2 cellular contexts compared by ENCODE assay signal in the genomic region with DNA sequence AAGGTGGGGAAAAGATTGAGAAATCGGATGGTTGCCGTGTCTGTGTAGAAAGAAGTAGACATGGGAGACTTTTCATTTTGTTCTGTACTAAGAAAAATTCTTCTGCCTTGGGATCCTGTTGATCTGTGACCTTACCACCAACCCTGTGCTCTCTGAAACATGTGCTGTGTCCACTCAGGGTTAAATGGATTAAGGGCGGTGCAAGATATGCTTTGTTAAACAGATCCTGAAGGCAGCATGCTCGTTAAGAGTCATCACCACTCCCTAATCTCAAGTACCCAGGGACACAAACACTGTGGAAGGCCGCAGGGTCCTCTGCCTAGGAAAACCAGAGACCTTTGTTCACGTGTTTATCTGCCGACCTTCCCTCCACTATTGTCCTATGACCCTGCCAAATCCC.
TF ChIP-seq lines count a peak whose summit lies in the region.
"Not testable (repeated sequence)": the region's sequence is repeated elsewhere in the genome, so short reads cannot be mapped to it uniquely, and the experiment has no call there.

No MANE protein-coding gene starts in this region.

TF ChIP-seq in K562, 482 proteins besides CTCF, POLR2A, EP300 and RAD21 (continues in another document):
- TF ChIP-seq KDM1A (IDR thresholded peaks at IDR 0.05) (peak; percentile 77 to 78), MYC (IDR thresholded peaks at IDR 0.05; ENCODE audit: low read depth, low read length) (peak; percentile 32; the same call in 1 of the 2 replicates), TAL1 (IDR thresholded peaks at IDR 0.05) (peak; percentile 85), NCOR1 (IDR thresholded peaks at IDR 0.05) (peak; percentile 86), MEIS2 (IDR thresholded peaks at IDR 0.05; ENCODE audit: partially characterized antibody) (peak; percentile 13), MTA2 (IDR thresholded peaks at IDR 0.05; ENCODE audit: low read depth) (peak; percentile 70), BRD9 (IDR thresholded peaks at IDR 0.05; ENCODE audit: low read depth, partially characterized antibody) (peak; percentile 27), SOX6 (IDR thresholded peaks at IDR 0.05) (peak; percentile 82), SMARCE1 (IDR thresholded peaks at IDR 0.05) (peak; percentile 61; the same call in 1 of the 2 replicates), ZBTB7A (IDR thresholded peaks at IDR 0.05; ENCODE audit: borderline replicate concordance, control insufficient read depth, low read depth, low read length) (0 out of 2 replicates have a peak, but pooled peaks have one; percentile 23), HDAC3 (IDR thresholded peaks at IDR 0.05; ENCODE audit: borderline replicate concordance, partially characterized antibody) (peak; percentile 58), MYNN (IDR thresholded peaks at IDR 0.05) (peak; percentile 42; the same call in 1 of the 2 replicates), TEAD4 (IDR thresholded peaks at IDR 0.05; ENCODE audit: low read length) (peak; percentile 45; the same call in 1 of the 2 replicates), TRIM24 (IDR thresholded peaks at IDR 0.05) (peak; percentile 77 to 80)
- TF ChIP-seq MYC (CRISPR knock-in tag; IDR thresholded peaks at IDR 0.05; ENCODE audit: borderline replicate concordance, low read depth); MYNN (CRISPR knock-in tag; IDR thresholded peaks at IDR 0.05); TEAD4 (CRISPR knock-in tag; IDR thresholded peaks at IDR 0.05; ENCODE audit: borderline replicate concordance): not testable (repeated sequence)
- TF ChIP-seq, protein P1, sequence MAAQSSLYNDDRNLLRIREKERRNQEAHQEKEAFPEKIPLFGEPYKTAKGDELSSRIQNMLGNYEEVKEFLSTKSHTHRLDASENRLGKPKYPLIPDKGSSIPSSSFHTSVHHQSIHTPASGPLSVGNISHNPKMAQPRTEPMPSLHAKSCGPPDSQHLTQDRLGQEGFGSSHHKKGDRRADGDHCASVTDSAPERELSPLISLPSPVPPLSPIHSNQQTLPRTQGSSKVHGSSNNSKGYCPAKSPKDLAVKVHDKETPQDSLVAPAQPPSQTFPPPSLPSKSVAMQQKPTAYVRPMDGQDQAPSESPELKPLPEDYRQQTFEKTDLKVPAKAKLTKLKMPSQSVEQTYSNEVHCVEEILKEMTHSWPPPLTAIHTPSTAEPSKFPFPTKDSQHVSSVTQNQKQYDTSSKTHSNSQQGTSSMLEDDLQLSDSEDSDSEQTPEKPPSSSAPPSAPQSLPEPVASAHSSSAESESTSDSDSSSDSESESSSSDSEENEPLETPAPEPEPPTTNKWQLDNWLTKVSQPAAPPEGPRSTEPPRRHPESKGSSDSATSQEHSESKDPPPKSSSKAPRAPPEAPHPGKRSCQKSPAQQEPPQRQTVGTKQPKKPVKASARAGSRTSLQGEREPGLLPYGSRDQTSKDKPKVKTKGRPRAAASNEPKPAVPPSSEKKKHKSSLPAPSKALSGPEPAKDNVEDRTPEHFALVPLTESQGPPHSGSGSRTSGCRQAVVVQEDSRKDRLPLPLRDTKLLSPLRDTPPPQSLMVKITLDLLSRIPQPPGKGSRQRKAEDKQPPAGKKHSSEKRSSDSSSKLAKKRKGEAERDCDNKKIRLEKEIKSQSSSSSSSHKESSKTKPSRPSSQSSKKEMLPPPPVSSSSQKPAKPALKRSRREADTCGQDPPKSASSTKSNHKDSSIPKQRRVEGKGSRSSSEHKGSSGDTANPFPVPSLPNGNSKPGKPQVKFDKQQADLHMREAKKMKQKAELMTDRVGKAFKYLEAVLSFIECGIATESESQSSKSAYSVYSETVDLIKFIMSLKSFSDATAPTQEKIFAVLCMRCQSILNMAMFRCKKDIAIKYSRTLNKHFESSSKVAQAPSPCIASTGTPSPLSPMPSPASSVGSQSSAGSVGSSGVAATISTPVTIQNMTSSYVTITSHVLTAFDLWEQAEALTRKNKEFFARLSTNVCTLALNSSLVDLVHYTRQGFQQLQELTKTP (IDR thresholded peaks at IDR 0.05; ENCODE audit: low read depth in 1 of 2, partially characterized antibody in 2 of 2), result peak in 1 of 2 experiments; percentile 7
- TF ChIP-seq, protein P2, sequence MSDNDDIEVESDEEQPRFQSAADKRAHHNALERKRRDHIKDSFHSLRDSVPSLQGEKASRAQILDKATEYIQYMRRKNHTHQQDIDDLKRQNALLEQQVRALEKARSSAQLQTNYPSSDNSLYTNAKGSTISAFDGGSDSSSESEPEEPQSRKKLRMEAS (CRISPR knock-in tag; IDR thresholded peaks at IDR 0.05), result peak; percentile 59; the same call in 1 of the 2 replicates
- TF ChIP-seq, protein P3, sequence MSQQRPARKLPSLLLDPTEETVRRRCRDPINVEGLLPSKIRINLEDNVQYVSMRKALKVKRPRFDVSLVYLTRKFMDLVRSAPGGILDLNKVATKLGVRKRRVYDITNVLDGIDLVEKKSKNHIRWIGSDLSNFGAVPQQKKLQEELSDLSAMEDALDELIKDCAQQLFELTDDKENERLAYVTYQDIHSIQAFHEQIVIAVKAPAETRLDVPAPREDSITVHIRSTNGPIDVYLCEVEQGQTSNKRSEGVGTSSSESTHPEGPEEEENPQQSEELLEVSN (IDR thresholded peaks at IDR 0.05; ENCODE audit: borderline replicate concordance in 1 of 2, extremely low read depth in 1 of 2, insufficient read depth in 1 of 2, insufficient read length in 1 of 2, low read depth in 1 of 2, low read length in 1 of 2, poor library complexity in 1 of 2, severe bottlenecking in 1 of 2), result peak in 1 of 2 experiments; percentile 25
- TF ChIP-seq, protein P4, sequence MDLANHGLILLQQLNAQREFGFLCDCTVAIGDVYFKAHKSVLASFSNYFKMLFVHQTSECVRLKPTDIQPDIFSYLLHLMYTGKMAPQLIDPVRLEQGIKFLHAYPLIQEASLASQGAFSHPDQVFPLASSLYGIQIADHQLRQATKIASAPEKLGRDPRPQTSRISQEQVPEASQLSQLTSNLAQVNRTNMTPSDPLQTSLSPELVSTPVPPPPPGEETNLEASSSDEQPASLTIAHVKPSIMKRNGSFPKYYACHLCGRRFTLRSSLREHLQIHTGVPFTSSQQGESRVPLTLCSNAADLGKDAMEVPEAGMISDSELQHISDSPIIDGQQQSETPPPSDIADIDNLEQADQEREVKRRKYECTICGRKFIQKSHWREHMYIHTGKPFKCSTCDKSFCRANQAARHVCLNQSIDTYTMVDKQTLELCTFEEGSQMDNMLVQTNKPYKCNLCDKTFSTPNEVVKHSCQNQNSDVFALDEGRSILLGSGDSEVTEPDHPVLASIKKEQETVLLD (IDR thresholded peaks at IDR 0.05), result 0 out of 2 replicates have a peak, but pooled peaks have one; percentile 57
- TF ChIP-seq, protein P5, sequence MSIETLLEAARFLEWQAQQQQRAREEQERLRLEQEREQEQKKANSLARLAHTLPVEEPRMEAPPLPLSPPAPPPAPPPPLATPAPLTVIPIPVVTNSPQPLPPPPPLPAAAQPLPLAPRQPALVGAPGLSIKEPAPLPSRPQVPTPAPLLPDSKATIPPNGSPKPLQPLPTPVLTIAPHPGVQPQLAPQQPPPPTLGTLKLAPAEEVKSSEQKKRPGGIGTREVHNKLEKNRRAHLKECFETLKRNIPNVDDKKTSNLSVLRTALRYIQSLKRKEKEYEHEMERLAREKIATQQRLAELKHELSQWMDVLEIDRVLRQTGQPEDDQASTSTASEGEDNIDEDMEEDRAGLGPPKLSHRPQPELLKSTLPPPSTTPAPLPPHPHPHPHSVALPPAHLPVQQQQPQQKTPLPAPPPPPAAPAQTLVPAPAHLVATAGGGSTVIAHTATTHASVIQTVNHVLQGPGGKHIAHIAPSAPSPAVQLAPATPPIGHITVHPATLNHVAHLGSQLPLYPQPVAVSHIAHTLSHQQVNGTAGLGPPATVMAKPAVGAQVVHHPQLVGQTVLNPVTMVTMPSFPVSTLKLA (conservative IDR thresholded peaks at IDR 0.05), result peak; percentile 84 to 91

TF ChIP-seq in HepG2, 621 proteins besides CTCF, POLR2A, EP300 and RAD21:
- 0 out of 2 replicates have a peak, but pooled peaks have one; percentile 21 for TF ChIP-seq SP5 (CRISPR knock-in tag; IDR thresholded peaks at IDR 0.05; ENCODE audit: borderline replicate concordance, low read depth)
- 0 out of 2 replicates have a peak, but pooled peaks have one; percentile 17 for TF ChIP-seq HNF4A (CRISPR knock-in tag; IDR thresholded peaks at IDR 0.05)
- TF ChIP-seq ZNF652 (CRISPR knock-in tag; IDR thresholded peaks at IDR 0.05; ENCODE audit: borderline replicate concordance, low read depth), result peak; percentile 60; the same call in 1 of the 2 replicates
- TF ChIP-seq SOX13 (IDR thresholded peaks at IDR 0.05), result not testable (repeated sequence)
- TF ChIP-seq SOX13 (CRISPR knock-in tag; conservative IDR thresholded peaks at IDR 0.05 in 1 of 2, IDR thresholded peaks at IDR 0.05 in 1 of 2), result peak in 1 of 2 experiments; percentile 58; a peak in 1 of 4 replicates
- TF ChIP-seq PITX1 (CRISPR knock-in tag; IDR thresholded peaks at IDR 0.05), result peak; percentile 23; the same call in 1 of the 2 replicates
- TF ChIP-seq SOX5 (CRISPR knock-in tag; IDR thresholded peaks at IDR 0.05; ENCODE audit: borderline replicate concordance), result 0 out of 2 replicates have a peak, but pooled peaks have one; percentile 21
- TF ChIP-seq, protein P6, sequence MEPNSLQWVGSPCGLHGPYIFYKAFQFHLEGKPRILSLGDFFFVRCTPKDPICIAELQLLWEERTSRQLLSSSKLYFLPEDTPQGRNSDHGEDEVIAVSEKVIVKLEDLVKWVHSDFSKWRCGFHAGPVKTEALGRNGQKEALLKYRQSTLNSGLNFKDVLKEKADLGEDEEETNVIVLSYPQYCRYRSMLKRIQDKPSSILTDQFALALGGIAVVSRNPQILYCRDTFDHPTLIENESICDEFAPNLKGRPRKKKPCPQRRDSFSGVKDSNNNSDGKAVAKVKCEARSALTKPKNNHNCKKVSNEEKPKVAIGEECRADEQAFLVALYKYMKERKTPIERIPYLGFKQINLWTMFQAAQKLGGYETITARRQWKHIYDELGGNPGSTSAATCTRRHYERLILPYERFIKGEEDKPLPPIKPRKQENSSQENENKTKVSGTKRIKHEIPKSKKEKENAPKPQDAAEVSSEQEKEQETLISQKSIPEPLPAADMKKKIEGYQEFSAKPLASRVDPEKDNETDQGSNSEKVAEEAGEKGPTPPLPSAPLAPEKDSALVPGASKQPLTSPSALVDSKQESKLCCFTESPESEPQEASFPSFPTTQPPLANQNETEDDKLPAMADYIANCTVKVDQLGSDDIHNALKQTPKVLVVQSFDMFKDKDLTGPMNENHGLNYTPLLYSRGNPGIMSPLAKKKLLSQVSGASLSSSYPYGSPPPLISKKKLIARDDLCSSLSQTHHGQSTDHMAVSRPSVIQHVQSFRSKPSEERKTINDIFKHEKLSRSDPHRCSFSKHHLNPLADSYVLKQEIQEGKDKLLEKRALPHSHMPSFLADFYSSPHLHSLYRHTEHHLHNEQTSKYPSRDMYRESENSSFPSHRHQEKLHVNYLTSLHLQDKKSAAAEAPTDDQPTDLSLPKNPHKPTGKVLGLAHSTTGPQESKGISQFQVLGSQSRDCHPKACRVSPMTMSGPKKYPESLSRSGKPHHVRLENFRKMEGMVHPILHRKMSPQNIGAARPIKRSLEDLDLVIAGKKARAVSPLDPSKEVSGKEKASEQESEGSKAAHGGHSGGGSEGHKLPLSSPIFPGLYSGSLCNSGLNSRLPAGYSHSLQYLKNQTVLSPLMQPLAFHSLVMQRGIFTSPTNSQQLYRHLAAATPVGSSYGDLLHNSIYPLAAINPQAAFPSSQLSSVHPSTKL (CRISPR knock-in tag; IDR thresholded peaks at IDR 0.05), result peak; percentile 24; the same call in 1 of the 2 replicates
TF ChIP-seq in HepG2: peak in this region for 7; not testable (repeated sequence) for 614.
